Comparison of ENCODE assay signal across 8 cellular contexts in the genomic region with DNA sequence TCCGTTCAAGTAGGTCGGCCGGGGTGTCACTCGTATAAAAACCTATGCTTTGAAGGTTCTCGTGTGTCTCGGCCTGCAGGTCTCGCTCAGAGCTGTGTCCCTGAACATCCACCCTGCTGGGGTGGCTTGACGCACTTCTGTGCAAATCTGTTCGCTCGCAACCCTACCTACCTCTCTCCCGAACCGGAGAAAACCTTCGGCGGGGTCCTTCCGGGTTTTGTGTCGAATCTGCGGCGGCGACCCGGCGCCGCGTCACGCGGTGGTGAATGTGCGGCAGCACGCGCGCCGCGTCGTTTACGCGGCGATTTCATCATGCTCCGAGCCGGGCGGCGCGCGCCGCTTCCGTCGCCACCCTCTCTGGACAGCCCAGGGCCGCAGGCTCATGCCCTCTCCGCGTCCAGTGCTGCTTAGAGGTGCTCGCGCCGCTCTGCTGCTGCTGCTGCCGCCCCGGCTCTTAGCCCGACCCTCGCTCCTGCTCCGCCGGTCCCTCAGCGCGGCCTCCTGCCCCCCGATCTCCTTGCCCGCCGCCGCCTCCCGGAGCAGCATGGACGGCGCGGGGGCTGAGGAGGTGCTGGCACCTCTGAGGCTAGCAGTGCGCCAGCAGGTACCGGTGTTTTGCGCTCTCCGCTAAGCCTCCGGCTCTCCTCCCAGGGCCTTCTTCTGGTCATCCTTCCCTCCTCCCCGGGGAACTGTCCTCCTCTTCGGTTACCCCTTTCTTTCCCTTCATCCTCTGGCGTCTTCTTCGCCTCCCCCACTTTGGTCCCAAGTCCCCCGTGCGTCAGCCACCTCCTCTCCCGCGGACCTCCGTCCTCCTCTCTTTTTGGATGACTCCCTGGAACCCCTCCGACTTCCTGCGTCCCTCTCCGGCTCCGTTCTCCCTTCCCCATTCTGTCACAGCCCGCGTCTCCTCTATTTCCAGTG. TPM values are rescaled to one million over a fixed set of nuclear protein-coding genes. Genes with fewer than 3 reads are reported as not detected.
A peak's percentile ranks its signal among the peaks of the same experiment; 100 is the strongest.
DNase-seq lines count a peak whose midpoint lies in the region; ATAC-seq lines count a peak whose summit lies in the region.

A gene with protein sequence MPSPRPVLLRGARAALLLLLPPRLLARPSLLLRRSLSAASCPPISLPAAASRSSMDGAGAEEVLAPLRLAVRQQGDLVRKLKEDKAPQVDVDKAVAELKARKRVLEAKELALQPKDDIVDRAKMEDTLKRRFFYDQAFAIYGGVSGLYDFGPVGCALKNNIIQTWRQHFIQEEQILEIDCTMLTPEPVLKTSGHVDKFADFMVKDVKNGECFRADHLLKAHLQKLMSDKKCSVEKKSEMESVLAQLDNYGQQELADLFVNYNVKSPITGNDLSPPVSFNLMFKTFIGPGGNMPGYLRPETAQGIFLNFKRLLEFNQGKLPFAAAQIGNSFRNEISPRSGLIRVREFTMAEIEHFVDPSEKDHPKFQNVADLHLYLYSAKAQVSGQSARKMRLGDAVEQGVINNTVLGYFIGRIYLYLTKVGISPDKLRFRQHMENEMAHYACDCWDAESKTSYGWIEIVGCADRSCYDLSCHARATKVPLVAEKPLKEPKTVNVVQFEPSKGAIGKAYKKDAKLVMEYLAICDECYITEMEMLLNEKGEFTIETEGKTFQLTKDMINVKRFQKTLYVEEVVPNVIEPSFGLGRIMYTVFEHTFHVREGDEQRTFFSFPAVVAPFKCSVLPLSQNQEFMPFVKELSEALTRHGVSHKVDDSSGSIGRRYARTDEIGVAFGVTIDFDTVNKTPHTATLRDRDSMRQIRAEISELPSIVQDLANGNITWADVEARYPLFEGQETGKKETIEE (plus strand): TSS at position 339 of the 921 bp plus-strand sequence. CDS start 44 bp downstream, at position 383.

- peak within 1 kb of the TSS; percentile 89 for H3K27ac ChIP-seq in effector memory CD4-positive, alpha-beta T cell (ENCODE audit: insufficient read depth, low read length, poor library complexity, severe bottlenecking)

- peaks cover 12% of the 10 kb centered on the region for H3K4me1 ChIP-seq in effector memory CD4-positive, alpha-beta T cell (ENCODE audit: control insufficient read depth, insufficient read depth, low read length, poor library complexity, severe bottlenecking)

- H3K4me1 Mint-ChIP-seq in memory B cell: peaks cover 24% of the 10 kb centered on the region

- no peaks in the 10 kb centered on the region for H3K9me3 Mint-ChIP-seq in memory B cell

- peaks cover 4% of the 10 kb centered on the region for H3K36me3 Mint-ChIP-seq in memory B cell

- ATAC-seq in GM21360 (IDR thresholded peaks at IDR 0.05; ENCODE audit: unreplicated experiment) (peak; percentile 90), memory B cell (ENCODE audit: low read depth) (peak; percentile 84)

- H3K36me3 ChIP-seq in effector memory CD4-positive, alpha-beta T cell (ENCODE audit: control insufficient read depth, insufficient read depth, low read length): peaks cover 5% of the 10 kb centered on the region

- no peaks in the 10 kb centered on the region for H3K9me3 ChIP-seq in effector memory CD4-positive, alpha-beta T cell (ENCODE audit: control insufficient read depth, low read length)

- H3K27me3 Mint-ChIP-seq in memory B cell: no peaks in the 10 kb centered on the region

- H3K4me3 Mint-ChIP-seq in memory B cell: peak within 1 kb of the TSS; percentile 96

- H3K4me3 ChIP-seq in effector memory CD4-positive, alpha-beta T cell (ENCODE audit: insufficient read depth, low read depth, low read length, poor library complexity, severe bottlenecking): peak within 1 kb of the TSS; percentile 93

- no peaks in the 10 kb centered on the region for H3K27me3 ChIP-seq in effector memory CD4-positive, alpha-beta T cell (replicated peaks; ENCODE audit: control insufficient read depth, insufficient read depth, low read length, poor library complexity, severe bottlenecking)

- peak within 1 kb of the TSS; percentile 97 for H3K27ac Mint-ChIP-seq in memory B cell

- DNase-seq in COLO829 (ENCODE audit: low spot score): peak; percentile 89
- DNase-seq in HT-29 (ENCODE audit: low spot score): peak; percentile 96
- DNase-seq in NOMO-1 treated with DMSO at 0.1 percent for 48 hours (lab: John Stamatoyannopoulos, UW; ENCODE audit: unreplicated experiment): peak; percentile 69
- DNase-seq in activated CD8-positive, alpha-beta memory T cell treated with anti-CD3 and anti-CD28 coated beads for 4 hours (ENCODE audit: low read depth in 2 of 2): peak; percentile 77 to 82
- DNase-seq in effector memory CD4-positive, alpha-beta T cell: peak; percentile 80 to 83 (median 81)
- DNase-seq in memory B cell (ENCODE audit: low spot score in 2 of 2): peak; percentile 89 to 94
- peak; percentile 80 for DNase-seq in stimulated activated CD8-positive, alpha-beta memory T cell treated with anti-CD3 and anti-CD28 coated beads, Interleukin-12 subunit alpha, Interleukin-12 subunit beta, amount 100 ng/mL, for 1 hour (ENCODE audit: low read depth)

RNA-seq across cellular contexts. Expression of the gene that starts here (rescaled TPM):
- 140 and 145 TPM in 2 replicates for total RNA-seq in HT-29 (2014; rRNA removed; shearing (Covaris generic))

Comparison
In these comparisons a context has a peak if more than half of its experiments do, and no peak if none do; other contexts are left out.
1. Peak in every context shown above with its lines: DNase-seq, ATAC-seq, H3K4me3 ChIP-seq and H3K27ac ChIP-seq.